10 cellular contexts compared by ENCODE assay signal in genomic region chr6:41027251-41027650, GRCh38. TPM values are rescaled to one million over a fixed set of nuclear protein-coding genes. Genes with fewer than 3 reads are reported as not detected.
DNase-seq lines count a peak whose midpoint lies in the region; ATAC-seq, FAIRE-seq and TF ChIP-seq lines count a peak whose summit lies in the region.
"Had no signal": no experiment of that assay in that cellular context is flagged by ENCODE, and none has a peak within 500 bp of the region (broad histone marks: within the 10 kb centered on the region; RNA-seq: fewer than 3 reads in every experiment).

No MANE protein-coding gene starts in this region.

- ATAC-seq in lower lobe of right lung (no peak), upper lobe of left lung (ENCODE audit: low FRiP score in 2 of 2) (no peak)

- DNase-seq in activated naive CD4-positive, alpha-beta T cell treated with Interleukin-2 at 50 U/mL for 16 hours, result no peak
- DNase-seq in activated naive CD8-positive, alpha-beta T cell treated with anti-CD3 and anti-CD28 coated beads for 36 hours, result no peak
- DNase-seq in lower lobe of right lung, result no peak
- DNase-seq in upper lobe of left lung, result no peak
- no peak for DNase-seq in testis
- no peak for DNase-seq in Ammon's horn (ENCODE audit: low spot score)
- DNase-seq in GM19239 (ENCODE audit: insufficient read length, low spot score), result no peak

- no peak for TF ChIP-seq EP300 in upper lobe of left lung (IDR thresholded peaks at IDR 0.05)

- H3K4me1 Mint-ChIP-seq in activated naive CD4-positive, alpha-beta T cell treated with anti-CD3 and anti-CD28 coated beads, Interleukin-2, amount 50 U/mL, for 24 hours, result peaks cover 21% of the 10 kb centered on the region
- H3K4me1 Mint-ChIP-seq in activated naive CD8-positive, alpha-beta T cell treated with anti-CD3 and anti-CD28 coated beads for 36 hours, result peaks cover 17% of the 10 kb centered on the region

- peak overlapping the region; percentile 79 for H3K4me3 Mint-ChIP-seq in activated naive CD4-positive, alpha-beta T cell treated with anti-CD3 and anti-CD28 coated beads, Interleukin-2, amount 50 U/mL, for 24 hours
- H3K4me3 Mint-ChIP-seq in activated naive CD8-positive, alpha-beta T cell treated with anti-CD3 and anti-CD28 coated beads for 36 hours, result peak overlapping the region; percentile 86

- no peak for TF ChIP-seq CTCF in lower lobe of right lung (IDR thresholded peaks at IDR 0.05)
- no peak for TF ChIP-seq CTCF in upper lobe of left lung (IDR thresholded peaks at IDR 0.05)
- no peak for TF ChIP-seq CTCF in testis (IDR thresholded peaks at IDR 0.05)

- H3K27me3 Mint-ChIP-seq in activated naive CD4-positive, alpha-beta T cell treated with anti-CD3 and anti-CD28 coated beads, Interleukin-2, amount 50 U/mL, for 24 hours, result no peaks in the 10 kb centered on the region
- H3K27me3 Mint-ChIP-seq in activated naive CD8-positive, alpha-beta T cell treated with anti-CD3 and anti-CD28 coated beads for 36 hours, result no peaks in the 10 kb centered on the region

- peak overlapping the region; percentile 39 for H3K27ac ChIP-seq in lower lobe of right lung
- peak overlapping the region in 2 of 4 donors; percentile 0 to 82 for H3K27ac ChIP-seq in upper lobe of left lung
- no peak overlapping the region for H3K27ac ChIP-seq in testis

- TF ChIP-seq POLR2A in upper lobe of left lung (IDR thresholded peaks at IDR 0.05) (no peak), testis (IDR thresholded peaks at IDR 0.05) (no peak)

- peak overlapping the region; percentile 85 for H3K27ac Mint-ChIP-seq in activated naive CD4-positive, alpha-beta T cell treated with anti-CD3 and anti-CD28 coated beads, Interleukin-2, amount 50 U/mL, for 24 hours
- H3K27ac Mint-ChIP-seq in activated naive CD8-positive, alpha-beta T cell treated with anti-CD3 and anti-CD28 coated beads for 36 hours, result peak overlapping the region; percentile 78

- H3K4me3 ChIP-seq in lower lobe of right lung (peak overlapping the region; percentile 63), upper lobe of left lung (peak overlapping the region in 3 of 4 donors; percentile 51 to 55 (median 52)), testis (peak overlapping the region in 1 of 2 donors; percentile 64)

- H3K9me3 ChIP-seq in lower lobe of right lung (no peaks in the 10 kb centered on the region), upper lobe of left lung (no peaks in the 10 kb centered on the region), testis (no peaks in the 10 kb centered on the region)

- no peaks in the 10 kb centered on the region for H3K36me3 ChIP-seq in lower lobe of right lung
- no peaks in the 10 kb centered on the region for H3K36me3 ChIP-seq in upper lobe of left lung
- H3K36me3 ChIP-seq in testis (ENCODE audit: low read depth, missing control alignments), result no peaks in the 10 kb centered on the region

- H3K9me3 Mint-ChIP-seq in activated naive CD4-positive, alpha-beta T cell treated with anti-CD3 and anti-CD28 coated beads, Interleukin-2, amount 50 U/mL, for 24 hours, result no peaks in the 10 kb centered on the region
- no peaks in the 10 kb centered on the region for H3K9me3 Mint-ChIP-seq in activated naive CD8-positive, alpha-beta T cell treated with anti-CD3 and anti-CD28 coated beads for 36 hours

- H3K27me3 ChIP-seq in lower lobe of right lung (ENCODE audit: low read depth) (no peaks in the 10 kb centered on the region), upper lobe of left lung (no peaks in the 10 kb centered on the region), testis (no peaks in the 10 kb centered on the region)

- FAIRE-seq in GM19239 (lab: Jason Lieb, UNC), result no peak
- FAIRE-seq: endometrium had no signal

- H3K4me1 ChIP-seq in lower lobe of right lung (peaks cover 19% of the 10 kb centered on the region), upper lobe of left lung (peaks cover 11 to 16% (median 13%) of the 10 kb centered on the region in 4 donors), testis (peaks cover 11% of the 10 kb centered on the region)

- intact Hi-C loops in lower lobe of right lung (cut with DNase I) (no loop called here), testis (cut with DNase I; ENCODE audit: low total_unique reads) (no loop called here)

- 41 to 44% methylated on average over 5 of the region's 5 CpGs for WGBS in upper lobe of left lung, 2 donors
- WGBS in testis, 2 donors, result 28 to 32% methylated on average over 5 of the region's 5 CpGs

- H3K36me3 Mint-ChIP-seq in activated naive CD4-positive, alpha-beta T cell treated with anti-CD3 and anti-CD28 coated beads, Interleukin-2, amount 50 U/mL, for 24 hours, result no peaks in the 10 kb centered on the region
- H3K36me3 Mint-ChIP-seq in activated naive CD8-positive, alpha-beta T cell treated with anti-CD3 and anti-CD28 coated beads for 36 hours, result no peaks in the 10 kb centered on the region

RNA-seq across cellular contexts. Expression of gene UNC5CL, which starts 11.8 kb away (rescaled TPM):
- total RNA-seq in activated naive CD8-positive, alpha-beta T cell treated with anti-CD3 and anti-CD28 coated beads for 36 hours, result 1 to 10 TPM; 1.3 to 1.7 TPM
- total RNA-seq in lower lobe of right lung, result 1.1 TPM
- 10 to 100 TPM in 1 of 6 donors, 1 to 10 TPM in 4, under 1 TPM in 1; 0.97 to 12.6 (median 2.3) TPM for total RNA-seq in upper lobe of left lung
- 1 to 10 TPM; 2.0 to 3.2 TPM for total RNA-seq in testis
- polyA plus RNA-seq in testis (ENCODE audit: insufficient read depth, low read depth, low replicate concordance), result 3.1 TPM

RNA-seq across cellular contexts. Expression of gene TSPO2, which starts 15.0 kb away (rescaled TPM):
- not detected for total RNA-seq in activated naive CD8-positive, alpha-beta T cell treated with anti-CD3 and anti-CD28 coated beads for 36 hours
- total RNA-seq in lower lobe of right lung, result not detected
- not detected for total RNA-seq in upper lobe of left lung
- not detected for total RNA-seq in testis
- not detected for polyA plus RNA-seq in testis (ENCODE audit: insufficient read depth, low read depth, low replicate concordance)
- total RNA-seq: SK-MEL-5 had no signal

RNA-seq across cellular contexts. Expression of gene APOBEC2, which starts 25.8 kb away (rescaled TPM):
- not detected for total RNA-seq in activated naive CD8-positive, alpha-beta T cell treated with anti-CD3 and anti-CD28 coated beads for 36 hours
- total RNA-seq in lower lobe of right lung (0.65 TPM), upper lobe of left lung (not detected), testis (1 to 10 TPM in 1 of 2 donors, under 1 TPM in 1; 0.87 to 1.2 TPM)
- 8.5 TPM for polyA plus RNA-seq in testis (ENCODE audit: insufficient read depth, low read depth, low replicate concordance)
- total RNA-seq: SK-MEL-5 had no signal

RNA-seq across cellular contexts. Expression of gene OARD1, which starts 44.9 kb away (rescaled TPM):
- 10 to 100 TPM; 43.7 to 44.2 TPM for total RNA-seq in activated naive CD8-positive, alpha-beta T cell treated with anti-CD3 and anti-CD28 coated beads for 36 hours
- total RNA-seq in lower lobe of right lung, result 28.7 TPM
- 10 to 100 TPM; 10.0 to 27.3 (median 20.0) TPM for total RNA-seq in upper lobe of left lung
- 10 to 100 TPM; 47.6 to 55.8 TPM for total RNA-seq in testis
- 90.8 TPM for polyA plus RNA-seq in testis (ENCODE audit: insufficient read depth, low read depth, low replicate concordance)

RNA-seq across cellular contexts. Expression of gene NFYA, which starts 45.5 kb away (rescaled TPM):
- total RNA-seq in activated naive CD8-positive, alpha-beta T cell treated with anti-CD3 and anti-CD28 coated beads for 36 hours, result 10 to 100 TPM; 24.5 to 25.4 TPM
- total RNA-seq in lower lobe of right lung (21.0 TPM), upper lobe of left lung (10 to 100 TPM; 18.5 to 33.0 (median 21.6) TPM), testis (10 to 100 TPM; 70.6 to 82.0 TPM)
- 87.7 TPM for polyA plus RNA-seq in testis (ENCODE audit: insufficient read depth, low read depth, low replicate concordance)
